Comparison of ENCODE assay signal across 22 cellular contexts in the genomic region with DNA sequence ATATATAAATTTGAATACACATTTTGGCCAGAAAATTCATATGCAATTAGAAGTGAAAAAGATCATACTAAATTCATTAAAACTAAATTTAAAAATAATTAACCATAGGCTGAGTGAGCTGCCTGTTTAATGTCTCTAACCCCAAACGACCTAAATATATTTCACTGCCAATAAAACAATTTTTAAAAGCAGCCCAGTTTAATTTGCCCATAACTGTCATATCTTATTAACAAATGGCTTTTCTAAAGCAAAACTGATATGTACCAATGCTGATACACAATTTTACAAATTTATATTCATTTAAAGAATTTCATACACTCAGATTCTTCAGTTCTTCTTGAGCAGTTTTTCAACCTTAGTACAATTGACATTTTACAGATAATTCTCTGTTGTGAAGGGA.
DNase-seq lines count a peak whose midpoint lies in the region; ATAC-seq, FAIRE-seq and TF ChIP-seq lines count a peak whose summit lies in the region.
"Had no signal": no experiment of that assay in that cellular context is flagged by ENCODE, and none has a peak within 500 bp of the region (broad histone marks: within the 10 kb centered on the region; RNA-seq: fewer than 3 reads in every experiment).

No MANE protein-coding gene starts in this region.

- H3K9me3 ChIP-seq in SK-N-SH: no peaks in the 10 kb centered on the region
- H3K9me3 ChIP-seq in endothelial cell of umbilical vein (replicated peaks; ENCODE audit: control insufficient read depth, insufficient read depth, low read length): no peaks in the 10 kb centered on the region
- H3K9me3 ChIP-seq: A549; BLaER1 treated with 17β-estradiol and CSF1 and Interleukin-3, amounts not matched to agents 10 nM and 100 nM had no signal

- peak overlapping the region in 1 of 2 experiments; percentile 92; a peak in 2 of 4 replicates for H3K27ac ChIP-seq in SK-N-SH (ENCODE audit: low read depth in 2 of 2, low read length in 1 of 2)
- H3K27ac ChIP-seq in endothelial cell of umbilical vein (ENCODE audit: insufficient read depth, low read depth, low read length): no peak overlapping the region
- H3K27ac ChIP-seq: 22Rv1; A549; BLaER1 treated with 17β-estradiol and CSF1 and Interleukin-3, amounts not matched to agents 10 nM and 100 nM; C4-2B had no signal

- H3F3A ChIP-seq in SK-N-SH (replicated peaks; ENCODE audit: insufficient read depth): no peaks in the 10 kb centered on the region

- ATAC-seq in left lobe of liver (no peak), GM21526 (IDR thresholded peaks at IDR 0.05; ENCODE audit: low FRiP score, unreplicated experiment) (no peak)
- ATAC-seq: A549; CD8-positive, alpha-beta T cell; GM12878 had no signal

- H2AFZ ChIP-seq in SK-N-SH (ENCODE audit: low read depth) (no peak overlapping the region), endothelial cell of umbilical vein (ENCODE audit: low read depth, low read length) (no peak overlapping the region)

- CTCF ChIA-PET in SK-N-SH (lab: Yijun Ruan, JAX): interaction anchor here (0.6 to 1.8 kb wide), 3 partner anchors 15 to 642 kb away, joined by 4 to 6 read pairs (median 4); no protein-coding TSS in a partner anchor
- CTCF ChIA-PET in endothelial cell of umbilical vein (lab: Charles Lee): interaction anchor here (0.6 kb wide), 1 partner anchor 14 kb away, joined by 3 read pairs; no protein-coding TSS in a partner anchor

- no peaks in the 10 kb centered on the region for H3K9me2 ChIP-seq in SK-N-SH

- TF ChIP-seq EP300 in SK-N-SH (IDR thresholded peaks at IDR 0.05; ENCODE audit: borderline replicate concordance in 1 of 2, low read depth in 1 of 2, low read length in 1 of 2): peak in 1 of 2 experiments; percentile 97; a peak in 2 of 4 replicates

- dilution Hi-C loops in endothelial cell of umbilical vein (cut with MboI; ENCODE audit: extremely low pct_ligation_motif_present, low sequenced_read_pairs): no loop called here

- TF ChIP-seq CTCF in SK-N-SH (IDR thresholded peaks at IDR 0.05) (no peak), endothelial cell of umbilical vein (IDR thresholded peaks at IDR 0.05; ENCODE audit: extremely low read depth in 1 of 2, insufficient read depth in 1 of 2, low read depth in 1 of 2, low read length in 2 of 2) (no peak)

- H3K4me1 ChIP-seq in SK-N-SH (ENCODE audit: control insufficient read depth in 1 of 2, insufficient read depth in 2 of 2, low read depth in 1 of 2, low read length in 1 of 2) (peaks cover 0 to 26% of the 10 kb centered on the region in 2 experiments; a peak in 3 of 4 replicates), endothelial cell of umbilical vein (ENCODE audit: control insufficient read depth, extremely low read depth, insufficient read depth, low read length) (no peaks in the 10 kb centered on the region)
- H3K4me1 ChIP-seq: A549 had no signal

- H3K27me3 ChIP-seq in SK-N-SH (ENCODE audit: insufficient read depth): no peaks in the 10 kb centered on the region
- no peaks in the 10 kb centered on the region for H3K27me3 ChIP-seq in endothelial cell of umbilical vein (ENCODE audit: control insufficient read depth in 2 of 2, insufficient read depth in 2 of 2, low read length in 2 of 2)
- H3K27me3 ChIP-seq: BLaER1 treated with 17β-estradiol and CSF1 and Interleukin-3, amounts not matched to agents 10 nM and 100 nM had no signal

- no peaks in the 10 kb centered on the region for H3K79me2 ChIP-seq in SK-N-SH (ENCODE audit: insufficient read depth)
- H3K79me2 ChIP-seq in endothelial cell of umbilical vein (ENCODE audit: control insufficient read depth, insufficient read depth, low read length): no peaks in the 10 kb centered on the region

- H3K9ac ChIP-seq in SK-N-SH: no peak overlapping the region
- no peak overlapping the region for H3K9ac ChIP-seq in endothelial cell of umbilical vein (replicated peaks; ENCODE audit: extremely low read depth, insufficient read depth, low read length)
- H3K9ac ChIP-seq: BLaER1 treated with 17β-estradiol and CSF1 and Interleukin-3, amounts not matched to agents 10 nM and 100 nM had no signal

- intact Hi-C loops in endothelial cell of umbilical vein (cut with micrococcal nuclease): no loop called here

- no peak for TF ChIP-seq RAD21 in SK-N-SH (IDR thresholded peaks at IDR 0.05; ENCODE audit: low read length)

- 22% methylated on average over 1 of the region's 1 CpG for WGBS in SK-N-SH (ENCODE audit: low lambda C conversion rate)

- H3K4me3 ChIP-seq in SK-N-SH (ENCODE audit: low read depth in 2 of 2, low read length in 1 of 2) (no peak overlapping the region), endothelial cell of umbilical vein (replicated peaks in 1 of 3; ENCODE audit: insufficient read depth in 1 of 3, low read depth in 1 of 3, low read length in 3 of 3) (no peak overlapping the region)
- H3K4me3 ChIP-seq: A549; BLaER1 treated with 17β-estradiol and CSF1 and Interleukin-3, amounts not matched to agents 10 nM and 100 nM; GM12878 had no signal

- DNase-seq in SK-N-DZ (ENCODE audit: low spot score) (peak; percentile 45), SK-N-SH (peak; percentile 40), endothelial cell of umbilical vein (ENCODE audit: low read depth, low spot score) (no peak), left lobe of liver (ENCODE audit: low spot score) (no peak)
- DNase-seq: AML-193; CD4-positive, alpha-beta T cell; CD8-positive, alpha-beta T cell; COR-L47; DMS 273 treated with DMSO at 0.1 percent for 48 hours; DMS153; DMS53; DMS79; DND-41; EL; GDM1 had no signal

- POLR2A ChIA-PET in SK-N-SH (lab: Yijun Ruan, JAX): no interaction called here
- POLR2A ChIA-PET in endothelial cell of umbilical vein (lab: Charles Lee): no interaction called here

- H4K20me1 ChIP-seq in SK-N-SH (ENCODE audit: insufficient read depth) (no peaks in the 10 kb centered on the region), endothelial cell of umbilical vein (replicated peaks; ENCODE audit: control insufficient read depth, extremely low read depth, insufficient read depth, low read length) (no peaks in the 10 kb centered on the region)
- H4K20me1 ChIP-seq: BLaER1 treated with 17β-estradiol and CSF1 and Interleukin-3, amounts not matched to agents 10 nM and 100 nM had no signal

- no peaks in the 10 kb centered on the region for H3K9me1 ChIP-seq in endothelial cell of umbilical vein (replicated peaks; ENCODE audit: control insufficient read depth, extremely low read depth, insufficient read depth, low read length)

- H3K4me2 ChIP-seq in SK-N-SH (no peak overlapping the region), endothelial cell of umbilical vein (ENCODE audit: insufficient read depth, low read length) (no peak overlapping the region)
- H3K4me2 ChIP-seq: A549; BLaER1 treated with 17β-estradiol and CSF1 and Interleukin-3, amounts not matched to agents 10 nM and 100 nM had no signal

- H3K36me3 ChIP-seq in SK-N-SH (replicated peaks in 1 of 2; ENCODE audit: control insufficient read depth in 1 of 2, insufficient read depth in 2 of 2, low read length in 1 of 2) (peaks cover 0 to 23% of the 10 kb centered on the region in 2 experiments), endothelial cell of umbilical vein (ENCODE audit: control insufficient read depth in 2 of 2, extremely low read depth in 1 of 2, insufficient read depth in 2 of 2, low read length in 2 of 2) (no peaks in the 10 kb centered on the region)
- H3K36me3 ChIP-seq: BLaER1 treated with 17β-estradiol and CSF1 and Interleukin-3, amounts not matched to agents 10 nM and 100 nM had no signal

- no peak for TF ChIP-seq POLR2A in endothelial cell of umbilical vein (IDR thresholded peaks at IDR 0.05; ENCODE audit: low read depth, low read length)

- BruUV-seq in endothelial cell of umbilical vein (replicated peaks; lab: Mats Ljungman, UMichigan): no TSS peak

- peak; percentile 18 for FAIRE-seq in endothelial cell of umbilical vein (lab: Jason Lieb, UNC)
- FAIRE-seq: A549, GM12878, GM18507 had no signal

TF ChIP-seq in SK-N-SH, 30 proteins besides CTCF, POLR2A, EP300 and RAD21 (continues in another document):
- TF ChIP-seq POLR2AphosphoS5 (IDR thresholded peaks at IDR 0.05; ENCODE audit: low read depth, low read length): 0 out of 2 replicates have a peak, but pooled peaks have one; percentile 19
- TF ChIP-seq TAF1 (IDR thresholded peaks at IDR 0.05; ENCODE audit: borderline replicate concordance, low read depth, low read length): no peak
- TF ChIP-seq CHD2 (IDR thresholded peaks at IDR 0.05; ENCODE audit: low read length, partially characterized antibody): peak; percentile 59
- TF ChIP-seq SMC3 (IDR thresholded peaks at IDR 0.05; ENCODE audit: low read depth, low read length): no peak
- TF ChIP-seq, protein P1, sequence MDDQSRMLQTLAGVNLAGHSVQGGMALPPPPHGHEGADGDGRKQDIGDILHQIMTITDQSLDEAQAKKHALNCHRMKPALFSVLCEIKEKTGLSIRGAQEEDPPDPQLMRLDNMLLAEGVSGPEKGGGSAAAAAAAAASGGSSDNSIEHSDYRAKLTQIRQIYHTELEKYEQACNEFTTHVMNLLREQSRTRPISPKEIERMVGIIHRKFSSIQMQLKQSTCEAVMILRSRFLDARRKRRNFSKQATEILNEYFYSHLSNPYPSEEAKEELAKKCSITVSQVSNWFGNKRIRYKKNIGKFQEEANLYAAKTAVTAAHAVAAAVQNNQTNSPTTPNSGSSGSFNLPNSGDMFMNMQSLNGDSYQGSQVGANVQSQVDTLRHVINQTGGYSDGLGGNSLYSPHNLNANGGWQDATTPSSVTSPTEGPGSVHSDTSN (IDR thresholded peaks at IDR 0.05): no peak
- peak; percentile 78 for TF ChIP-seq RCOR1 (IDR thresholded peaks at IDR 0.05; ENCODE audit: low read length)
- TF ChIP-seq GATA2 (CRISPR knock-in tag; IDR thresholded peaks at IDR 0.05): peak; percentile 59

TF ChIP-seq in endothelial cell of umbilical vein, 7 proteins besides CTCF, POLR2A, EP300 and RAD21:
- TF ChIP-seq EZH2 (IDR thresholded peaks at IDR 0.05; ENCODE audit: borderline replicate concordance, low read depth, low read length, severe bottlenecking) (no peak), GATA2 (IDR thresholded peaks at IDR 0.05; ENCODE audit: insufficient read depth, insufficient read length, low read depth, low read length) (no peak), MYC (IDR thresholded peaks at IDR 0.05; ENCODE audit: low read depth, low read length) (no peak), JUN (IDR thresholded peaks at IDR 0.05; ENCODE audit: borderline replicate concordance, insufficient read depth, insufficient read length, low read depth) (no peak), POLR2AphosphoS5 (IDR thresholded peaks at IDR 0.05; ENCODE audit: insufficient read depth, low read depth, low read length) (no peak), FOS (IDR thresholded peaks at IDR 0.05; ENCODE audit: borderline replicate concordance, insufficient read depth, low read length) (no peak)
- TF ChIP-seq, protein P2, sequence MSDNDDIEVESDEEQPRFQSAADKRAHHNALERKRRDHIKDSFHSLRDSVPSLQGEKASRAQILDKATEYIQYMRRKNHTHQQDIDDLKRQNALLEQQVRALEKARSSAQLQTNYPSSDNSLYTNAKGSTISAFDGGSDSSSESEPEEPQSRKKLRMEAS (IDR thresholded peaks at IDR 0.05; ENCODE audit: insufficient read depth, insufficient read length): no peak

Comparison
In these comparisons a context has a peak if more than half of its experiments do, and no peak if none do; other contexts are left out.
1. DNase-seq: peak in SK-N-DZ (single experiment) and SK-N-SH (single experiment); none in endothelial cell of umbilical vein (single experiment) and left lobe of liver (single experiment).